Comparison of ENCODE assay signal across 13 cellular contexts in the genomic region with DNA sequence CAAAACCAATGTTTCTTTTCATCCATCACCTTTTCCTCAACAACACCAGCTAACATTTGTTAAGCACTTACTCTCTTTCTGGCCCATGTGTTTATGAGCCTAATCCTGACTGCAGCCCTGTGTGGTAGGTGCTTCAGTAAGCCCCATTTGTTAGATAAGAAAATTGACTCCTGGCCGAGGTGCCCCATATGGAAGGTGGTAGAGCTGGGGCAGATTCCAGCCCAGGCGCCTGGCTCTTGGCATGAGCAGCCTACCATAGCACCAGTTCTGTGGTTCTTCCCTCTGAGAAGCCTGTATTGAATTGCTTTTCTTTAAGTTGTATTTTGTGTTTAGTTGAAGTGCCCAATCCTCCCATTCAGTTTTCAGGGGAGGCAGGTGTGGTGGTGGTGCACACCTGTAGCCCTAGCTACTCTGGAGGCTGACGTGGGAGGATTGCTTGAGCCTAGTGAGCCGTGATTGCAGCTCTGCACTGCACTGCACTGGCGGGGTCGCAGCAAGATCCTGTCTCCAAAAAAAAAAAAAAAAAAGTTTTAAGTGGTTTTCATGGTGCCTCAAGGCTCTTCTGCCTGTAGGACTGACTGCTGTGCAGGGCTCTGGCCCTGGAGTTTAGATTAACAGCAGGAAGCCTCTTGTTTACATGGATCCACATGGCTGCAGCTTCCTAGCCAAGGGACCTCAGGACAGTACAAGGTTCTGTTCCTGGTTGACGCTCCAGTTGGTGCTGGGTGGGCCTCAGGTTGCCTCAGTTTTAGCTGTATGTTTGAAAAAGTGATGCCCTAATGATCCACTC.
DNase-seq lines count a peak whose midpoint lies in the region; ATAC-seq, FAIRE-seq and TF ChIP-seq lines count a peak whose summit lies in the region.
"Had no signal": no experiment of that assay in that cellular context is flagged by ENCODE, and none has a peak within 500 bp of the region (broad histone marks: within the 10 kb centered on the region; RNA-seq: fewer than 3 reads in every experiment).

No MANE protein-coding gene starts in this region.

- H3K4me1 Mint-ChIP-seq in neural progenitor cell: peaks cover 61% of the 10 kb centered on the region

- POLR2A ChIA-PET in GM12878 (lab: Charles Lee): no interaction called here

- DNase-seq in NCI-H524 (lab: John Stamatoyannopoulos, UW) (peak; percentile 25 to 36), NCI-H524 treated with DMSO at 0.1 percent for 48 hours (lab: John Stamatoyannopoulos, UW) (no peak), GM12878 (ENCODE audit: low read depth, low spot score) (no peak), neural progenitor cell (ENCODE audit: low spot score) (no peak), COR-L47 (lab: John Stamatoyannopoulos, UW) (no peak)
- DNase-seq: ACHN, NCI-H1436 had no signal

- no peak for TF ChIP-seq EP300 in GM12878 (IDR thresholded peaks at IDR 0.05; ENCODE audit: borderline replicate concordance in 1 of 2, control insufficient read depth in 1 of 2, low read depth in 2 of 2, low read length in 2 of 2)

- H3K9me3 ChIP-seq in Loucy (ENCODE audit: insufficient read depth, low read depth, low read length) (no peaks in the 10 kb centered on the region), GM12878 (replicated peaks; ENCODE audit: control insufficient read depth, insufficient read depth, low read length) (no peaks in the 10 kb centered on the region), neural progenitor cell (ENCODE audit: low read depth) (no peaks in the 10 kb centered on the region)

- in situ Hi-C loops in GM12878 (cut with MboI): no loop called here

- RAD21 ChIA-PET in GM12878 (lab: Charles Lee; ENCODE audit: unreplicated experiment): interaction anchor here (0.7 to 1.2 kb wide), 5 partner anchors 109 to 275 kb away, joined by 3 to 5 read pairs (median 3); no protein-coding TSS in a partner anchor

- H4K20me1 ChIP-seq in Loucy (ENCODE audit: insufficient read depth, low read length, poor library complexity, severe bottlenecking): no peaks in the 10 kb centered on the region
- H4K20me1 ChIP-seq in GM12878 (ENCODE audit: control insufficient read depth, insufficient read depth): no peaks in the 10 kb centered on the region
- no peaks in the 10 kb centered on the region for H4K20me1 ChIP-seq in neural progenitor cell (ENCODE audit: low read depth)

- SMC1A ChIA-PET in GM12878 (lab: Charles Lee; ENCODE audit: uncharacterized antibody, unreplicated experiment): interaction anchor here (0.8 to 2.6 kb wide), 6 partner anchors 14 to 276 kb away, joined by 3 to 10 read pairs (median 4); no protein-coding TSS in a partner anchor

- H3K9me2 ChIP-seq in Loucy (replicated peaks; ENCODE audit: low read depth, low read length): no peaks in the 10 kb centered on the region

- TF ChIP-seq RAD21 in GM12878 (IDR thresholded peaks at IDR 0.05; ENCODE audit: insufficient read depth, low read depth, low read length): no peak

- peak overlapping the region; percentile 85 for H3K27ac Mint-ChIP-seq in neural progenitor cell

- ATAC-seq in GM12878 (no peak), GM21423 (IDR thresholded peaks at IDR 0.05; ENCODE audit: unreplicated experiment) (no peak), HG03354 (IDR thresholded peaks at IDR 0.05; ENCODE audit: poor library complexity, severe bottlenecking, unreplicated experiment) (no peak)

- H3K36me3 ChIP-seq in Loucy (ENCODE audit: insufficient read depth, low read length): no peaks in the 10 kb centered on the region
- H3K36me3 ChIP-seq in GM12878 (ENCODE audit: control insufficient read depth in 2 of 2, insufficient read depth in 2 of 2, low read length in 1 of 2): no peaks in the 10 kb centered on the region
- no peaks in the 10 kb centered on the region for H3K36me3 ChIP-seq in neural progenitor cell

- TF ChIP-seq CTCF in Loucy (conservative IDR thresholded peaks at IDR 0.05; ENCODE audit: low read length): no peak
- no peak for TF ChIP-seq CTCF in GM12878 (IDR thresholded peaks at IDR 0.05 in 2 of 3, conservative IDR thresholded peaks at IDR 0.05 in 1 of 3; ENCODE audit: control insufficient read depth in 2 of 3, extremely low read depth in 1 of 3, insufficient read depth in 1 of 3, low read depth in 3 of 3, low read length in 3 of 3)
- no peak for TF ChIP-seq CTCF in neural progenitor cell (IDR thresholded peaks at IDR 0.05)

- H3K27me3 Mint-ChIP-seq in neural progenitor cell (ENCODE audit: insufficient read depth, low read depth): peaks cover 8% of the 10 kb centered on the region

- no peak for TF ChIP-seq POLR2A in GM12878 (IDR thresholded peaks at IDR 0.05; ENCODE audit: low read depth, low read length)

- H3K9ac ChIP-seq in Loucy (ENCODE audit: low read depth, low read length, poor library complexity, severe bottlenecking) (peak overlapping the region; percentile 43), GM12878 (ENCODE audit: control insufficient read depth, insufficient read depth, low read length) (no peak overlapping the region), neural progenitor cell (no peak overlapping the region)

- H3F3A ChIP-seq in Loucy (ENCODE audit: low read depth) (no peaks in the 10 kb centered on the region), neural progenitor cell (ENCODE audit: low read depth) (peaks cover 55% of the 10 kb centered on the region)

- H2AFZ ChIP-seq in Loucy (ENCODE audit: low read length) (peak overlapping the region; percentile 66), GM12878 (ENCODE audit: control insufficient read depth, low read depth, low read length) (peak overlapping the region; percentile 47), neural progenitor cell (replicated peaks) (peak overlapping the region; percentile 3)

- FAIRE-seq in GM12878 (lab: Jason Lieb, UNC): no peak
- FAIRE-seq: G401.6, islet of Langerhans had no signal

- no peaks in the 10 kb centered on the region for H3K27me3 ChIP-seq in Loucy (ENCODE audit: insufficient read depth, low read length, poor library complexity, severe bottlenecking)
- H3K27me3 ChIP-seq in GM12878 (replicated peaks in 1 of 2; ENCODE audit: control insufficient read depth in 2 of 2, insufficient read depth in 2 of 2, low read length in 1 of 2): no peaks in the 10 kb centered on the region
- no peaks in the 10 kb centered on the region for H3K27me3 ChIP-seq in neural progenitor cell

- H3K4me1 ChIP-seq in Loucy (ENCODE audit: insufficient read depth, low read length, poor library complexity, severe bottlenecking): peaks cover 27% of the 10 kb centered on the region
- H3K4me1 ChIP-seq in GM12878 (ENCODE audit: control insufficient read depth, insufficient read depth, low read length): peaks cover 8% of the 10 kb centered on the region
- H3K4me1 ChIP-seq in neural progenitor cell: peaks cover 47% of the 10 kb centered on the region

- intact Hi-C loops in GM12878 (cut with micrococcal nuclease; ENCODE audit: unreplicated experiment): no loop called here

- H3K27ac ChIP-seq in GM12878 (ENCODE audit: control insufficient read depth, insufficient read depth) (no peak overlapping the region), neural progenitor cell (no peak overlapping the region)

- no peak overlapping the region for H3K4me3 Mint-ChIP-seq in neural progenitor cell

- H3K36me3 Mint-ChIP-seq in neural progenitor cell: peaks cover 5% of the 10 kb centered on the region

- 71% methylated on average over 5 of the region's 7 CpGs for WGBS in GM12878 (ENCODE audit: insufficient coverage, insufficient replicate concordance, low lambda C conversion rate, missing lambda C conversion rate)

- CTCF ChIA-PET in GM12878 (lab: Yijun Ruan, JAX): interaction anchor here (0.7 to 1.6 kb wide), 3 partner anchors 8 to 327 kb away, joined by 3 to 11 read pairs (median 4); no protein-coding TSS in a partner anchor

- peak overlapping the region; percentile 50 for H3K4me3 ChIP-seq in Loucy (ENCODE audit: low read length, poor library complexity, severe bottlenecking)
- H3K4me3 ChIP-seq in GM12878: no peak overlapping the region
- no peak overlapping the region for H3K4me3 ChIP-seq in neural progenitor cell
- H3K4me3 ChIP-seq: coronary artery had no signal

- BruUV-seq in GM12878 (replicated peaks; lab: Mats Ljungman, UMichigan): no TSS peak

- no peaks in the 10 kb centered on the region for H3K9me3 Mint-ChIP-seq in neural progenitor cell

- no peaks in the 10 kb centered on the region for H3K79me2 ChIP-seq in Loucy (ENCODE audit: insufficient read depth, low read length)
- no peaks in the 10 kb centered on the region for H3K79me2 ChIP-seq in GM12878 (ENCODE audit: control insufficient read depth, insufficient read depth, low read length)
- no peaks in the 10 kb centered on the region for H3K79me2 ChIP-seq in neural progenitor cell (ENCODE audit: low read depth)

- H3K4me2 ChIP-seq in Loucy (ENCODE audit: low read depth, low read length, poor library complexity, severe bottlenecking) (peak overlapping the region; percentile 72), GM12878 (ENCODE audit: control insufficient read depth, insufficient read depth) (no peak overlapping the region), neural progenitor cell (peak overlapping the region; percentile 29)

TF ChIP-seq in GM12878, 131 proteins besides CTCF, POLR2A, EP300 and RAD21 (continues in another document):
- no peak for TF ChIP-seq TAF1 (IDR thresholded peaks at IDR 0.05; ENCODE audit: borderline replicate concordance, low read depth, low read length)
- no peak for TF ChIP-seq SMARCA5 (IDR thresholded peaks at IDR 0.05)
- TF ChIP-seq FOS (IDR thresholded peaks at IDR 0.05; ENCODE audit: borderline replicate concordance, extremely low read depth, insufficient read length): no peak
- TF ChIP-seq NR2C1 (IDR thresholded peaks at IDR 0.05): no peak
- TF ChIP-seq, protein P1, sequence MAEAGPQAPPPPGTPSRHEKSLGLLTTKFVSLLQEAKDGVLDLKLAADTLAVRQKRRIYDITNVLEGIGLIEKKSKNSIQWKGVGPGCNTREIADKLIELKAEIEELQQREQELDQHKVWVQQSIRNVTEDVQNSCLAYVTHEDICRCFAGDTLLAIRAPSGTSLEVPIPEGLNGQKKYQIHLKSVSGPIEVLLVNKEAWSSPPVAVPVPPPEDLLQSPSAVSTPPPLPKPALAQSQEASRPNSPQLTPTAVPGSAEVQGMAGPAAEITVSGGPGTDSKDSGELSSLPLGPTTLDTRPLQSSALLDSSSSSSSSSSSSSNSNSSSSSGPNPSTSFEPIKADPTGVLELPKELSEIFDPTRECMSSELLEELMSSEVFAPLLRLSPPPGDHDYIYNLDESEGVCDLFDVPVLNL (IDR thresholded peaks at IDR 0.05; ENCODE audit: low read depth, low read length): no peak

Comparison
In these comparisons a context has a peak if more than half of its experiments do, and no peak if none do; other contexts are left out.
1. DNase-seq: peak in NCI-H524 (2 of 2); none in NCI-H524 treated with DMSO at 0.1 percent for 48 hours (single experiment), GM12878 (single experiment), neural progenitor cell (single experiment) and COR-L47 (single experiment).
2. H2AFZ ChIP-seq: peak in every context shown above with its lines; median percentile 66 in Loucy; 47 in GM12878; 3 in neural progenitor cell.